ENCODE assay signal across 20 cellular contexts in the genomic region with DNA sequence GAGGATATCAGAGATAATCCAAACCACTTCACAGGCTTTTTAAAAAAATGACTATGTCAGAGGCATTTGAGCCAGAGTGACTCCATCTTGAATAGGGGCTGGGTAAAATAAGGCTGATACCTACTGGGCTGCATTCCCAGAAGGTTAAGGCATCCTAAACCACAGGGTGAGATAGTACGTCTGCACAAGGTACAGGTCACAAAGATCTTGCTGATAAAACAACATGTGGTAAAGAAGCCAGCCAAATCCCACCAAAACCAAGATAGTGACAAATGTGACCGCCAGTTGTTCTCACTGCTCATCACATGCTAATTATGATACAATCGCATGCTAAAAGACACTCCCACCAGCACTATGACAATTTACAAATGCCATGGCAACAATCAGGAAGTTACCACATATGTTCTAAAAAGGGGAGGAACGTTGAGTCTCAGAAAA.
"Had no signal": no experiment of that assay in that cellular context is flagged by ENCODE, and none has a peak within 500 bp of the region (broad histone marks: within the 10 kb centered on the region; RNA-seq: fewer than 3 reads in every experiment).

No MANE protein-coding gene starts in this region.

- H3K36me3 ChIP-seq: suprapubic skin had no signal

- ATAC-seq: activated T-cell treated with anti-CD3 and anti-CD28 coated beads, Interleukin-2, amount 50 U/mL, for 72 hours; effector memory CD8-positive, alpha-beta T cell; right lobe of liver had no signal

- H3K36me3 Mint-ChIP-seq: activated naive CD8-positive, alpha-beta T cell treated with anti-CD3 and anti-CD28 coated beads, Interleukin-2, amount 10 ng/mL, durations not matched to agents 7 days and 5 days; memory B cell had no signal

- H3K27me3 ChIP-seq: right lobe of liver, suprapubic skin had no signal

- H3K27me3 Mint-ChIP-seq: type B pancreatic cell had no signal

- H3K27ac ChIP-seq: left ventricle myocardium inferior, right lobe of liver, suprapubic skin had no signal

- H3K4me1 ChIP-seq: right lobe of liver had no signal

- H3K9me3 ChIP-seq: left ventricle myocardium inferior, right lobe of liver, suprapubic skin had no signal

- H3K9me3 Mint-ChIP-seq: activated CD4-positive, alpha-beta T cell treated with anti-CD3 and anti-CD28 coated beads, Interleukin-2, amount 10 ng/mL, durations not matched to agents 7 days and 5 days; activated naive CD8-positive, alpha-beta T cell treated with anti-CD3 and anti-CD28 coated beads, Interleukin-2, amount 10 ng/mL, durations not matched to agents 7 days and 5 days; activated T-cell treated with anti-CD3 and anti-CD28 coated beads, Interleukin-2, amount 50 U/mL, for 72 hours; effector memory CD8-positive, alpha-beta T cell; memory B cell; stimulated activated naive CD8-positive, alpha-beta T cell treated with anti-CD3 and anti-CD28 coated beads, Interleukin-15, Interleukin-2, amounts not matched to agents 100 ng/mL and 50 ng/mL, for 24 hours; T-helper 2 cell treated with Interferon-gamma antibody and Interleukin-4, amounts not matched to agents 5 μg/mL and 100 μg/mL, for 36 hours had no signal

- H3K4me3 Mint-ChIP-seq: activated CD4-positive, alpha-beta T cell treated with anti-CD3 and anti-CD28 coated beads, Interleukin-2, amount 10 ng/mL, durations not matched to agents 7 days and 5 days; activated naive CD8-positive, alpha-beta T cell treated with anti-CD3 and anti-CD28 coated beads, Interleukin-2, amount 10 ng/mL, durations not matched to agents 7 days and 5 days; activated T-cell treated with anti-CD3 and anti-CD28 coated beads, Interleukin-2, amount 50 U/mL, for 72 hours; effector memory CD8-positive, alpha-beta T cell; memory B cell; neural crest cell; stimulated activated naive CD8-positive, alpha-beta T cell treated with anti-CD3 and anti-CD28 coated beads, Interleukin-15, Interleukin-2, amounts not matched to agents 100 ng/mL and 50 ng/mL, for 24 hours; T-helper 2 cell treated with Interferon-gamma antibody and Interleukin-4, amounts not matched to agents 5 μg/mL and 100 μg/mL, for 36 hours; type B pancreatic cell had no signal

- H3K27ac Mint-ChIP-seq: activated CD4-positive, alpha-beta T cell treated with anti-CD3 and anti-CD28 coated beads, Interleukin-2, amount 10 ng/mL, durations not matched to agents 7 days and 5 days; activated naive CD8-positive, alpha-beta T cell treated with anti-CD3 and anti-CD28 coated beads, Interleukin-2, amount 10 ng/mL, durations not matched to agents 7 days and 5 days; activated T-cell treated with anti-CD3 and anti-CD28 coated beads, Interleukin-2, amount 50 U/mL, for 72 hours; effector memory CD8-positive, alpha-beta T cell; memory B cell; stimulated activated naive CD8-positive, alpha-beta T cell treated with anti-CD3 and anti-CD28 coated beads, Interleukin-15, Interleukin-2, amounts not matched to agents 100 ng/mL and 50 ng/mL, for 24 hours; T-helper 2 cell treated with Interferon-gamma antibody and Interleukin-4, amounts not matched to agents 5 μg/mL and 100 μg/mL, for 36 hours; type B pancreatic cell had no signal

- H3K4me3 ChIP-seq: left ventricle myocardium inferior, right lobe of liver, suprapubic skin had no signal

- DNase-seq: activated CD4-positive, alpha-beta T cell treated with anti-CD3 and anti-CD28 coated beads, Interleukin-2, amount 10 ng/mL, durations not matched to agents 7 days and 5 days; activated CD4-positive, CD25-positive, alpha-beta regulatory T cell; activated CD8-positive, alpha-beta memory T cell treated with anti-CD3 and anti-CD28 coated beads, Interleukin-2, amount 50 U/mL, for 48 hours; activated naive CD4-positive, alpha-beta T cell; activated naive CD8-positive, alpha-beta T cell treated with anti-CD3 and anti-CD28 coated beads, Interleukin-2, amount 10 ng/mL, durations not matched to agents 7 days and 5 days; activated T-cell treated with anti-CD3 and anti-CD28 coated beads, Interleukin-2, amount 50 U/mL, for 72 hours; anterior cingulate cortex; dermis blood vessel endothelial cell; effector memory CD8-positive, alpha-beta T cell; hippocampal formation; kidney; left ventricle myocardium inferior; right lobe of liver; SW 1271 had no signal
